ENCODE assay signal across 8 cellular contexts in the genomic region with DNA sequence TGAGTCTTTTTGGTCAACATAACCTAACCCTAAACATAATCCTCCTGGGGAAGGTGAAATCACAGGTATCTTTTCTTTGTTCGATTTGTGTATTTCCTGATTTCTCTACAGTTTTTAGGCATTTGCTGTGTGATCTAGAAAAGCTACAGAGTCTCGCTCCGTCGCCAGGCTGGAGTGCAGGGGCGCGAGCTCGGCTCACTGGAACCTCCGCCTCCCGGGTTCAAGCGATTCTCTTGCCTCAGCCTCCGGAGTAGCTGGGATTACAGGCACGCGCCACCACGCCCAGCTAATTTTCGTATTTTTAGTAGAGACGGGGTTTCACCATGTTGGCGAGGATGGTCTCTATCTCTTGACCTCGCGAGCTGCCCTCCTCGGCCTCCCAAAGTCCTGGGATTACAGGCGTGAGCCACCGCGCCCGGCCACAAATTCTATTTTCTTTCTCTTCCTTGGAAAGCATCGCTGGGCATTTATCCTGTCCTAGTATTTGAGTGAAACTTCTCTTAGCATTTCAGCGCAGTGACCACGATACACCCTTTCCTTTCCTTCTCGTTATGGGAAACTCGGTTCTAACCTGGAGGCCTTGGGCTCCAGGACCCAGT. TPM values are rescaled to one million over a fixed set of nuclear protein-coding genes. Genes with fewer than 3 reads are reported as not detected.
DNase-seq lines count a peak whose midpoint lies in the region; FAIRE-seq and TF ChIP-seq lines count a peak whose summit lies in the region.
"Not testable (repeated sequence)": the region's sequence is repeated elsewhere in the genome, so short reads cannot be mapped to it uniquely, and the experiment has no call there.

No MANE protein-coding gene starts in this region.

- H3K9me3 Mint-ChIP-seq in CD14-positive monocyte, IgD-negative memory B cell, neural progenitor cell: not testable (repeated sequence)

- H3K27ac ChIP-seq in VCaP (peak overlapping the region; percentile 76), ascending aorta (peak overlapping the region; percentile 73 to 86), epithelial cell of prostate (peak overlapping the region; percentile 72), kidney (ENCODE audit: low read depth in 2 of 2, low read length in 2 of 2) (peak overlapping the region in 1 of 2 donors; percentile 29), subcutaneous abdominal adipose tissue (ENCODE audit: low read depth, low read length) (peak overlapping the region; percentile 82)
- H3K27ac ChIP-seq in neural progenitor cell = not testable (repeated sequence)

- not testable (repeated sequence) for H3F3A ChIP-seq in neural progenitor cell (ENCODE audit: low read depth)

- intact Hi-C loops in CD14-positive monocyte (cut with micrococcal nuclease) = loop anchor here in 1 of 2 donors (5.0 kb wide), 1 partner anchor 137 kb away; the partner anchor contains the start of gene INTS15
- intact Hi-C loops in ascending aorta (cut with DNase I) = loop anchor here (1.0 kb wide), 1 partner anchor 22 kb away; no protein-coding TSS in a partner anchor
- intact Hi-C loops in kidney (cut with DNase I) = not testable (repeated sequence)

- H2AFZ ChIP-seq in neural progenitor cell (replicated peaks) = peak overlapping the region; percentile 91

- H3K36me3 ChIP-seq in ascending aorta (peaks cover 10 to 13% of the 10 kb centered on the region in 2 donors), subcutaneous abdominal adipose tissue (ENCODE audit: control insufficient read depth in 5 of 5, insufficient read depth in 5 of 5, low read length in 5 of 5) (peaks cover 0 to 17% (median 5%) of the 10 kb centered on the region in 5 donors)
- not testable (repeated sequence) for H3K36me3 ChIP-seq in kidney (ENCODE audit: control insufficient read depth in 1 of 2, insufficient read depth in 2 of 2, low read length in 2 of 2); neural progenitor cell

- H3K27me3 Mint-ChIP-seq in CD14-positive monocyte (ENCODE audit: low read depth in 3 of 3); IgD-negative memory B cell; neural progenitor cell (ENCODE audit: insufficient read depth, low read depth): not testable (repeated sequence)

- FAIRE-seq in kidney (lab: Jason Lieb, UNC) = not testable (repeated sequence)

- not testable (repeated sequence) for TF ChIP-seq CTCF in CD14-positive monocyte (IDR thresholded peaks at IDR 0.05); VCaP (conservative IDR thresholded peaks at IDR 0.05); ascending aorta (IDR thresholded peaks at IDR 0.05); kidney (IDR thresholded peaks at IDR 0.05; ENCODE audit: borderline replicate concordance, extremely low read depth, insufficient read depth); neural progenitor cell (IDR thresholded peaks at IDR 0.05)

- peaks cover 28% of the 10 kb centered on the region for H3K79me2 ChIP-seq in neural progenitor cell (ENCODE audit: low read depth)

- H4K20me1 ChIP-seq in neural progenitor cell (ENCODE audit: low read depth) = not testable (repeated sequence)

- H3K36me3 Mint-ChIP-seq in CD14-positive monocyte (peaks cover 16 to 27% of the 10 kb centered on the region in 2 donors), neural progenitor cell (peaks cover 14% of the 10 kb centered on the region)
- not testable (repeated sequence) for H3K36me3 Mint-ChIP-seq in IgD-negative memory B cell

- H3K27ac Mint-ChIP-seq in CD14-positive monocyte = peak overlapping the region; percentile 85 to 91 (median 88)
- H3K27ac Mint-ChIP-seq in IgD-negative memory B cell = peak overlapping the region; percentile 92 to 96 (median 93)
- peak overlapping the region; percentile 96 for H3K27ac Mint-ChIP-seq in neural progenitor cell

- not testable (repeated sequence) for H3K27me3 ChIP-seq in ascending aorta; neural progenitor cell; subcutaneous abdominal adipose tissue (ENCODE audit: control insufficient read depth in 5 of 5, insufficient read depth in 4 of 5, low read length in 5 of 5)

- not testable (repeated sequence) for H3K9me3 ChIP-seq in ascending aorta; kidney (ENCODE audit: control insufficient read depth in 1 of 2, low read length in 2 of 2); neural progenitor cell (ENCODE audit: low read depth); subcutaneous abdominal adipose tissue (ENCODE audit: control insufficient read depth in 5 of 5, low read length in 5 of 5)

- not testable (repeated sequence) for H3K4me1 ChIP-seq in ascending aorta; kidney (ENCODE audit: control insufficient read depth in 1 of 2, insufficient read depth in 1 of 2, low read depth in 1 of 2, low read length in 2 of 2); neural progenitor cell
- peaks cover 2 to 19% (median 10%) of the 10 kb centered on the region in 5 donors for H3K4me1 ChIP-seq in subcutaneous abdominal adipose tissue (ENCODE audit: control insufficient read depth in 5 of 5, insufficient read depth in 5 of 5, low read length in 5 of 5)

- H3K4me2 ChIP-seq in neural progenitor cell = peak overlapping the region; percentile 83

- H3K4me3 Mint-ChIP-seq in CD14-positive monocyte = peak overlapping the region; percentile 89 to 97
- H3K4me3 Mint-ChIP-seq in IgD-negative memory B cell = peak overlapping the region; percentile 88 to 96 (median 93)
- H3K4me3 Mint-ChIP-seq in neural progenitor cell = peak overlapping the region; percentile 94

- H3K4me3 ChIP-seq in ascending aorta = peak overlapping the region; percentile 79 to 94
- H3K4me3 ChIP-seq in kidney (ENCODE audit: low read length in 2 of 2) = peak overlapping the region; percentile 81 to 84
- peak overlapping the region; percentile 88 for H3K4me3 ChIP-seq in neural progenitor cell
- H3K4me3 ChIP-seq in subcutaneous abdominal adipose tissue (ENCODE audit: low read depth in 1 of 5, low read length in 5 of 5) = peak overlapping the region; percentile 76 to 91 (median 81)

- H3K9ac ChIP-seq in kidney (ENCODE audit: low read length in 2 of 2) (peak overlapping the region in 1 of 2 donors; percentile 82), subcutaneous abdominal adipose tissue (ENCODE audit: low read length in 5 of 5) (peak overlapping the region in 4 of 5 donors; percentile 85 to 93 (median 92))
- H3K9ac ChIP-seq in neural progenitor cell = not testable (repeated sequence)

- not testable (repeated sequence) for DNase-seq in CD14-positive monocyte (ENCODE audit: low spot score); ascending aorta (ENCODE audit: low spot score in 2 of 2); epithelial cell of prostate (ENCODE audit: low read depth, low spot score); kidney; neural progenitor cell (ENCODE audit: low spot score)

- H3K4me1 Mint-ChIP-seq in CD14-positive monocyte = peaks cover 32% of the 10 kb centered on the region
- H3K4me1 Mint-ChIP-seq in IgD-negative memory B cell = peaks cover 24 to 31% (median 27%) of the 10 kb centered on the region in 3 donors
- peaks cover 14% of the 10 kb centered on the region for H3K4me1 Mint-ChIP-seq in neural progenitor cell

RNA-seq across cellular contexts. Expression of gene ZNF12, which starts 22.2 kb away (rescaled TPM):
- polyA plus RNA-seq in CD14-positive monocyte (1 to 10 TPM; 5.7 to 8.1 TPM), IgD-negative memory B cell (27.8 TPM), kidney (ENCODE audit: insufficient read depth, low read depth, low replicate concordance) (9.9 TPM)
- total RNA-seq in ascending aorta (28.8 TPM), kidney (31.3 TPM), neural progenitor cell (ENCODE audit: low replicate concordance) (30.1 and 36.6 TPM in 2 replicates)

RNA-seq across cellular contexts. Expression of gene RSPH10B2, which starts 24.9 kb away (rescaled TPM):
- polyA plus RNA-seq in CD14-positive monocyte = not detected
- not detected for polyA plus RNA-seq in IgD-negative memory B cell
- not detected for total RNA-seq in ascending aorta
- total RNA-seq in kidney = 0.22 TPM
- not detected for polyA plus RNA-seq in kidney (ENCODE audit: insufficient read depth, low read depth, low replicate concordance)
- 0.93 TPM in 1 of 2 replicates, not detected in the other for total RNA-seq in neural progenitor cell (ENCODE audit: low replicate concordance)
